ENCODE assay signal across 9 cellular contexts in genomic region chr5:5092149-5092548, GRCh38. TPM values are rescaled to one million over a fixed set of nuclear protein-coding genes. Genes with fewer than 3 reads are reported as not detected.
"Had no signal": no experiment of that assay in that cellular context is flagged by ENCODE, and none has a peak within 500 bp of the region (broad histone marks: within the 10 kb centered on the region; RNA-seq: fewer than 3 reads in every experiment).

No MANE protein-coding gene starts in this region.

- H3K36me3 Mint-ChIP-seq: IgD-negative memory B cell had no signal

- H3K4me1 Mint-ChIP-seq: IgD-negative memory B cell had no signal

- H3K4me3 ChIP-seq: K562 had no signal

- H3K4me3 Mint-ChIP-seq: IgD-negative memory B cell had no signal

- DNase-seq: IMR-90, KBM-7, KG1 had no signal

- H3K27ac Mint-ChIP-seq: IgD-negative memory B cell had no signal

- H3K27me3 Mint-ChIP-seq: IgD-negative memory B cell had no signal

- H3K27ac ChIP-seq: HL-60 had no signal

- ATAC-seq: HepG2, K562 had no signal

- FAIRE-seq: HepG2, HTR-8/SVneo, K562 had no signal

RNA-seq across cellular contexts. Expression of gene ADAMTS16, which starts 48.0 kb away (rescaled TPM):
- total RNA-seq: HT-29, K562 had no signal
- polyA plus RNA-seq: IgD-negative memory B cell, K562 had no signal
